ENCODE assay signal across 9 cellular contexts in genomic region chr1:160285506-160285905, GRCh38. TPM values are rescaled to one million over a fixed set of nuclear protein-coding genes. Genes with fewer than 3 reads are reported as not detected.
DNase-seq lines count a peak whose midpoint lies in the region; ATAC-seq and TF ChIP-seq lines count a peak whose summit lies in the region.
"Had no signal": no experiment of that assay in that cellular context is flagged by ENCODE, and none has a peak within 500 bp of the region (broad histone marks: within the 10 kb centered on the region; RNA-seq: fewer than 3 reads in every experiment).

No MANE protein-coding gene starts in this region.

- no peak overlapping the region for H3K9ac ChIP-seq in H9 (ENCODE audit: extremely low read depth, insufficient read length, low read length)

- H2BK15ac ChIP-seq in H9 (ENCODE audit: low read depth, low read length), result no peak overlapping the region

- H3K79me1 ChIP-seq in H9 (ENCODE audit: insufficient read depth, low read depth, low read length, poor library complexity, severe bottlenecking), result no peaks in the 10 kb centered on the region

- no peak overlapping the region for H3K56ac ChIP-seq in H9 (ENCODE audit: insufficient read length, low read depth, low read length)

- H3K23ac ChIP-seq in H9 (ENCODE audit: insufficient read length, low read depth, low read length), result no peak overlapping the region

- no peak overlapping the region for H3K4ac ChIP-seq in H9 (ENCODE audit: low read depth, low read length)

- no peak overlapping the region for H4K8ac ChIP-seq in H9 (replicated peaks; ENCODE audit: insufficient read length, low read depth, low read length)

- peak; percentile 0; the same call in 1 of the 3 replicates for ATAC-seq in SK-N-SH treated with all-trans-retinoic acid at 6 μM for 48 hours
- ATAC-seq in gastrocnemius medialis, result no peak
- ATAC-seq in HG03432 (IDR thresholded peaks at IDR 0.05; ENCODE audit: unreplicated experiment), result no peak
- no peak for ATAC-seq in HG03175 (IDR thresholded peaks at IDR 0.05; ENCODE audit: unreplicated experiment)

- no peak overlapping the region for H4K91ac ChIP-seq in H9 (ENCODE audit: insufficient read length, low read depth, low read length)

- no peak overlapping the region for H3K27ac ChIP-seq in H9 (ENCODE audit: insufficient read length, low read depth, low read length)
- H3K27ac ChIP-seq in gastrocnemius medialis, result peak overlapping the region in 1 of 4 donors; percentile 85

- no peak overlapping the region for H2AFZ ChIP-seq in H9 (ENCODE audit: low read length)

- no peaks in the 10 kb centered on the region for H3K27me3 Mint-ChIP-seq in H9 (ENCODE audit: low read depth)

- peaks cover 5% of the 10 kb centered on the region; the same call in 1 of the 2 replicates for H3K79me2 ChIP-seq in H9 (ENCODE audit: insufficient read depth, low read length)

- H3K4me2 ChIP-seq in H9 (ENCODE audit: insufficient read depth, insufficient read length, low read length), result no peak overlapping the region

- H3K4me1 ChIP-seq in H9 (ENCODE audit: insufficient read depth, low read length), result 0 out of 2 replicates have a peak, but pooled peaks cover 2% of the 10 kb centered on the region
- peaks cover 11 to 17% of the 10 kb centered on the region in 2 donors for H3K4me1 ChIP-seq in gastrocnemius medialis

- H3K14ac ChIP-seq in H9 (ENCODE audit: insufficient read depth, low read length), result no peak overlapping the region

- no peak overlapping the region for H2BK5ac ChIP-seq in H9 (ENCODE audit: insufficient read length, low read length)

- H2BK20ac ChIP-seq in H9 (ENCODE audit: low read depth, low read length, poor library complexity, severe bottlenecking), result no peak overlapping the region

- H3K36me3 ChIP-seq in gastrocnemius medialis, result peaks cover 3 to 52% of the 10 kb centered on the region in 2 donors
- peaks cover 32% of the 10 kb centered on the region for H3K36me3 ChIP-seq in H7 (replicated peaks; ENCODE audit: control insufficient read depth, insufficient read depth, low read length)

- no peak overlapping the region for H4K5ac ChIP-seq in H9 (ENCODE audit: insufficient read length, low read depth, low read length)

- H3K27ac Mint-ChIP-seq in H9, result peak overlapping the region; percentile 86 to 96 (median 86); a peak in 4 of 7 replicates

- H3K23me2 ChIP-seq in H9 (ENCODE audit: insufficient read length, low read depth, low read length, poor library complexity, severe bottlenecking), result peaks cover 4% of the 10 kb centered on the region

- peaks cover 21 to 48% (median 47%) of the 10 kb centered on the region in 3 experiments for H3K36me3 Mint-ChIP-seq in H9 (ENCODE audit: insufficient read depth in 1 of 3, low read depth in 3 of 3)

- no peak overlapping the region for H3K18ac ChIP-seq in H9 (ENCODE audit: insufficient read length, low read depth, low read length)

- peak overlapping the region; percentile 87 to 96 for H3K4me3 Mint-ChIP-seq in H9

- no peaks in the 10 kb centered on the region for H3K27me3 ChIP-seq in H9 (ENCODE audit: insufficient read depth, low read length)
- no peaks in the 10 kb centered on the region for H3K27me3 ChIP-seq in gastrocnemius medialis
- no peaks in the 10 kb centered on the region for H3K27me3 ChIP-seq in H7 (ENCODE audit: control insufficient read depth, insufficient read depth, low read length)
- H3K27me3 ChIP-seq: ascending aorta had no signal

- H3T11ph ChIP-seq in H9 (ENCODE audit: low read length), result no peak overlapping the region

- H3K9me3 ChIP-seq in H9 (ENCODE audit: control insufficient read depth, low read depth, low read length), result no peaks in the 10 kb centered on the region
- H3K9me3 ChIP-seq in gastrocnemius medialis, result no peaks in the 10 kb centered on the region
- H3K9me3 ChIP-seq: ascending aorta had no signal

- no peak overlapping the region for H2BK12ac ChIP-seq in H9 (ENCODE audit: insufficient read length, low read depth, low read length)

- peak overlapping the region; percentile 94 for H3K4me3 ChIP-seq in fibroblast of mammary gland (ENCODE audit: control insufficient read depth, low read depth, low read length)
- peak overlapping the region; percentile 65 to 91 (median 82) for H3K4me3 ChIP-seq in gastrocnemius medialis
- H3K4me3 ChIP-seq in H7 (ENCODE audit: insufficient read depth, low read depth, low read length), result no peak overlapping the region

- in situ Hi-C loops in gastrocnemius medialis (cut with MboI; ENCODE audit: low sequenced_read_pairs in 4 of 4), result loop anchor here in 1 of 4 donors (25.0 kb wide), 1 partner anchor 198 kb away; the partner anchor contains the start of genes IGSF8 and KCNJ9

- peaks cover 14 to 16% of the 10 kb centered on the region in 2 experiments for H3K4me1 Mint-ChIP-seq in H9

- no peaks in the 10 kb centered on the region for H4K20me1 ChIP-seq in H9 (ENCODE audit: control insufficient read depth, insufficient read depth, insufficient read length)

- WGBS in H9 (ENCODE audit: extremely low coverage, insufficient read length, low lambda C conversion rate), result no CpG with 5 or more reads among the region's 23 CpGs

- TF ChIP-seq CTCF in H9 (conservative IDR thresholded peaks at IDR 0.05) (no peak), fibroblast of mammary gland (conservative IDR thresholded peaks at IDR 0.05; ENCODE audit: control insufficient read depth, insufficient read depth, low read depth, low read length) (no peak), gastrocnemius medialis (IDR thresholded peaks at IDR 0.05 in 4 of 5, conservative IDR thresholded peaks at IDR 0.05 in 1 of 5) (no peak)

- intact Hi-C loops in gastrocnemius medialis (cut with DNase I; ENCODE audit: low total_unique reads), result loop anchor here (1.0 to 2.0 kb wide), 2 partner anchors 23 to 93 kb away; partner anchors contain the start of gene DCAF8

- H3K9me3 Mint-ChIP-seq in H9, result no peaks in the 10 kb centered on the region

- DNase-seq in H9 (no peak), fibroblast of mammary gland (ENCODE audit: low read depth) (no peak), gastrocnemius medialis (no peak), Ammon's horn (ENCODE audit: low spot score) (no peak), H7 (no peak)

- no peak overlapping the region for H2BK120ac ChIP-seq in H9 (ENCODE audit: low read depth, low read length, poor library complexity, severe bottlenecking)

- no peak overlapping the region for H2AK5ac ChIP-seq in H9 (ENCODE audit: insufficient read length, low read length)

- TF ChIP-seq POLR2A in gastrocnemius medialis (IDR thresholded peaks at IDR 0.05), result no peak

TF ChIP-seq in SK-N-SH treated with all-trans-retinoic acid at 6 μM for 48 hours, 23 proteins besides CTCF, POLR2A, EP300 and RAD21:
- TF ChIP-seq TOX (CRISPR knock-in tag; IDR thresholded peaks at IDR 0.05; ENCODE audit: borderline replicate concordance), result 0 out of 2 replicates have a peak, but pooled peaks have one; percentile 10
- no peak for TF ChIP-seq ZNF8 (CRISPR knock-in tag; IDR thresholded peaks at IDR 0.05)

RNA-seq across cellular contexts. Expression of gene PEX19, which starts 0.6 kb away (rescaled TPM):
- total RNA-seq in H9 (2021) (86.8 and 92.7 TPM in 2 replicates), gastrocnemius medialis (100 to 1,000 TPM in 2 of 4 donors, 10 to 100 TPM in 2; 61.9 to 151 (median 82.4) TPM)
- 81.9 and 107 TPM in 2 replicates for total RNA-seq in H7 (2014; rRNA removed; shearing (Covaris generic))

RNA-seq across cellular contexts. Expression of gene DCAF8, which starts 23.2 kb away (rescaled TPM):
- 96.7 and 106 TPM in 2 replicates for total RNA-seq in H9 (2021)
- 100 to 1,000 TPM; 170 to 208 (median 196) TPM for total RNA-seq in gastrocnemius medialis
- 129 and 184 TPM in 2 replicates for total RNA-seq in H7 (2014; rRNA removed; shearing (Covaris generic))

RNA-seq across cellular contexts. Expression of gene COPA, which starts 57.5 kb away (rescaled TPM):
- 118 TPM in 2 replicates for total RNA-seq in H9 (2021)
- 100 to 1,000 TPM in 1 of 4 donors, 10 to 100 TPM in 3; 59.0 to 103 (median 85.9) TPM for total RNA-seq in gastrocnemius medialis
- total RNA-seq in H7 (2014; rRNA removed; shearing (Covaris generic)), result 167 and 175 TPM in 2 replicates

RNA-seq across cellular contexts. Expression of gene NCSTN, which starts 57.7 kb away (rescaled TPM):
- 67.8 and 69.3 TPM in 2 replicates for total RNA-seq in H9 (2021)
- total RNA-seq in gastrocnemius medialis, result 10 to 100 TPM; 29.2 to 59.3 (median 33.2) TPM
- 83.4 and 94.3 TPM in 2 replicates for total RNA-seq in H7 (2014; rRNA removed; shearing (Covaris generic))
